In genomic region chr9:81423589-81424326, GRCh38 we compare ENCODE assay signal across 13 cellular contexts.
"Had no signal": no experiment of that assay in that cellular context is flagged by ENCODE, and none has a peak within 500 bp of the region (broad histone marks: within the 10 kb centered on the region; RNA-seq: fewer than 3 reads in every experiment).

No MANE protein-coding gene starts in this region.

- H3K4me1 ChIP-seq: neural progenitor cell, pancreas, transverse colon had no signal

- H3K4me3 ChIP-seq: dorsolateral prefrontal cortex, neural progenitor cell, pancreas, transverse colon had no signal

- H3K27ac ChIP-seq: dorsolateral prefrontal cortex, neural progenitor cell, pancreas, transverse colon had no signal

- DNase-seq: activated CD4-positive, alpha-beta T cell treated with anti-CD3 and anti-CD28 coated beads, Interleukin-2, amount 50 U/mL, for 48 hours; activated naive CD4-positive, alpha-beta T cell treated with Interleukin-2 at 50 U/mL for 16 hours; aorta; dorsolateral prefrontal cortex; endodermal cell; left colon; naive B cell; pancreas; transverse colon had no signal

- ATAC-seq: activated CD4-positive, CD25-positive, alpha-beta regulatory T cell treated with anti-CD3 and anti-CD28 coated beads, Interleukin-2, amount 50 U/mL, for 24 hours; activated T-helper 17 cell treated with anti-CD3 and anti-CD28 coated beads, Interleukin-2, amount 50 U/mL, for 72 hours; left colon; pancreas; stimulated activated effector memory CD8-positive, alpha-beta T cell treated with anti-CD3 and anti-CD28 coated beads, Interleukin-12 subunit alpha, Interleukin-12 subunit beta, amount 100 ng/mL, for 72 hours had no signal

- H3K36me3 ChIP-seq: neural progenitor cell, pancreas, transverse colon had no signal

- H3K9me3 ChIP-seq: pancreas had no signal

- H3K9ac ChIP-seq: neural progenitor cell had no signal

- H3K4me2 ChIP-seq: neural progenitor cell had no signal

- H2AFZ ChIP-seq: neural progenitor cell had no signal

- H3K27me3 ChIP-seq: dorsolateral prefrontal cortex, neural progenitor cell, pancreas, transverse colon had no signal
